In the genomic region with DNA sequence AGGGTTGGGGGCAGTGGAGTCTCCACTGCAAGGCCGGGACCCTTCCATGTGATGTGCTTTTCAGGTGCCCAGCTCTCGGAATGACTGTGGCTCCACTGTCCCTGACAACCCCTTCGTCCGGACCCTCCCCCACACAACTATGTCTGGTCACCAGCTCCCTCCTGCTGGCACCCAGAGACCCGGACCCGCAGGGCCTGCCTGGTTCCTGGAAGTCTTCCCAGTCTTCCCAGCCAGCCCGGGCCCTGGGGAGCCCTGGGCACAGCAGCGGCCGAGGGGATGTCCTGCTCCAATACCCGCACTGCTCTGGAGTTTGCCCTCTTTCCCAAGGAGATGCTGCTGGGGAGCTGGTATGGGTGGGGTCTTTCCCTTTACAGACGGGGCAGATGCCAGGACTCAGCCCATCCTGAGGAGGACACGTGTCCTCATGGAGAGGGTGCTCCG, we compare ENCODE assay signal across 18 cellular contexts. TPM values are rescaled to one million over a fixed set of nuclear protein-coding genes. Genes with fewer than 3 reads are reported as not detected.
DNase-seq lines count a peak whose midpoint lies in the region; ATAC-seq, FAIRE-seq and TF ChIP-seq lines count a peak whose summit lies in the region.
"Had no signal": no experiment of that assay in that cellular context is flagged by ENCODE, and none has a peak within 500 bp of the region (broad histone marks: within the 10 kb centered on the region; RNA-seq: fewer than 3 reads in every experiment).

No MANE protein-coding gene starts in this region.

- no peaks in the 10 kb centered on the region for H3K9me3 ChIP-seq in WERI-Rb-1 (ENCODE audit: severe bottlenecking)
- H3K9me3 ChIP-seq in BE2C: no peaks in the 10 kb centered on the region

- intact Hi-C loops in dorsolateral prefrontal cortex (cut with DNase I) (loop anchor here in 1 of 2 donors (10.0 kb wide), 1 partner anchor 526 kb away; a partner anchor contains a TSS), sciatic nerve (cut with DNase I) (no loop called here)

- DNase-seq in GM12892 (ENCODE audit: insufficient read length) (peak; percentile 2), WERI-Rb-1 (no peak), dorsolateral prefrontal cortex (no peak), sciatic nerve (ENCODE audit: low spot score) (peak; percentile 56), NCI-H1930 (lab: John Stamatoyannopoulos, UW) (no peak), BE2C (no peak), NCI-H1694 (lab: John Stamatoyannopoulos, UW) (no peak)
- DNase-seq: CD8-positive, alpha-beta memory T cell; DMS79 treated with DMSO at 0.1 percent for 48 hours; MM.1S; NCI-H1092 treated with DMSO at 0.1 percent for 48 hours; NCI-H146; NCI-H2081 treated with DMSO at 0.1 percent for 48 hours; NCI-H510A treated with DMSO at 0.1 percent for 48 hours; PC-3 had no signal

- H3K27me3 ChIP-seq in WERI-Rb-1 (ENCODE audit: insufficient read depth, low read depth, severe bottlenecking) (no peaks in the 10 kb centered on the region), dorsolateral prefrontal cortex (no peaks in the 10 kb centered on the region), BE2C (no peaks in the 10 kb centered on the region)

- H3K4me3 ChIP-seq in WERI-Rb-1 (ENCODE audit: low read depth, low read length): no peak overlapping the region
- peak overlapping the region in 2 of 59 donors; percentile 3 to 17 for H3K4me3 ChIP-seq in dorsolateral prefrontal cortex
- no peak overlapping the region for H3K4me3 ChIP-seq in BE2C (ENCODE audit: low read depth, low read length)

- FAIRE-seq in GM12892 (lab: Jason Lieb, UNC): no peak
- FAIRE-seq: H54 had no signal

- TF ChIP-seq CTCF in WERI-Rb-1 (IDR thresholded peaks at IDR 0.05; ENCODE audit: low read depth, low read length) (no peak), dorsolateral prefrontal cortex (IDR thresholded peaks at IDR 0.05 in 54 of 56, conservative IDR thresholded peaks at IDR 0.05 in 2 of 56; ENCODE audit: low read depth in 1 of 56, partially characterized antibody in 56 of 56) (no peak), BE2C (IDR thresholded peaks at IDR 0.05; ENCODE audit: low read depth, low read length) (no peak)

- H3K27ac ChIP-seq in WERI-Rb-1 (peak overlapping the region; percentile 36), dorsolateral prefrontal cortex (peak overlapping the region in 55 of 59 donors; percentile 7 to 96 (median 87))
- H3K27ac ChIP-seq: HL-60, RWPE1 had no signal

- TF ChIP-seq POLR2A in GM12892 (IDR thresholded peaks at IDR 0.05; ENCODE audit: low read depth, low read length): no peak

- peaks cover 7% of the 10 kb centered on the region for H3K4me1 ChIP-seq in BE2C

- ATAC-seq in sciatic nerve: no peak
- ATAC-seq: PC-3 had no signal

- peaks cover 13% of the 10 kb centered on the region for H3K36me3 ChIP-seq in WERI-Rb-1
- no peaks in the 10 kb centered on the region for H3K36me3 ChIP-seq in BE2C

RNA-seq across cellular contexts. Expression of gene ATP6V0E2, which starts 5.5 kb away (rescaled TPM):
- 10.5 TPM for polyA plus RNA-seq in GM12892 (2012; ENCODE audit: missing spikeins)
- total RNA-seq in dorsolateral prefrontal cortex: 100 to 1,000 TPM; 174 to 369 (median 255) TPM
- total RNA-seq in sciatic nerve: 34.8 TPM
- polyA plus RNA-seq in BE2C (2012; ENCODE audit: insufficient read depth, insufficient read length, low read depth): 226 TPM

RNA-seq across cellular contexts. Expression of gene ZNF862, which starts 41.1 kb away (rescaled TPM):
- polyA plus RNA-seq in GM12892 (2012; ENCODE audit: missing spikeins): 4.6 TPM
- total RNA-seq in dorsolateral prefrontal cortex (10 to 100 TPM; 22.0 to 54.7 (median 37.4) TPM), sciatic nerve (34.1 TPM)
- polyA plus RNA-seq in BE2C (2012; ENCODE audit: insufficient read depth, insufficient read length, low read depth): 17.5 TPM

Comparison
In these comparisons a context has a peak if more than half of its experiments do, and no peak if none do; other contexts are left out.
1. DNase-seq: peak in GM12892 (single experiment) and sciatic nerve (single experiment); none in WERI-Rb-1 (single experiment), dorsolateral prefrontal cortex (0 of 10), NCI-H1930 (0 of 2), BE2C (single experiment) and NCI-H1694 (single experiment).